ENCODE assay signal across 8 cellular contexts in genomic region chr19:38336638-38337359, GRCh38. TPM values are rescaled to one million over a fixed set of nuclear protein-coding genes. Genes with fewer than 3 reads are reported as not detected.
DNase-seq lines count a peak whose midpoint lies in the region; ATAC-seq and TF ChIP-seq lines count a peak whose summit lies in the region.

No MANE protein-coding gene starts in this region.

- peak; percentile 92 for DNase-seq in ACHN
- peak; percentile 100 for DNase-seq in NCI-H2227 (lab: John Stamatoyannopoulos, UW; ENCODE audit: unreplicated experiment)
- peak; percentile 97 for DNase-seq in WERI-Rb-1
- peak; percentile 94 for DNase-seq in mammary epithelial cell
- DNase-seq in immature natural killer cell, result peak; percentile 94 to 96 (median 96)
- DNase-seq in smooth muscle cell (lab: John Stamatoyannopoulos, UW; ENCODE audit: unreplicated experiment), result peak; percentile 64

- H3K9me3 ChIP-seq in WERI-Rb-1 (ENCODE audit: severe bottlenecking) (no peaks in the 10 kb centered on the region), mammary epithelial cell (replicated peaks; ENCODE audit: insufficient read depth, low read length) (no peaks in the 10 kb centered on the region), smooth muscle cell (replicated peaks; ENCODE audit: low read depth) (no peaks in the 10 kb centered on the region)

- intact Hi-C loops in mammary epithelial cell (cut with micrococcal nuclease), result loop anchor here (1.0 to 10.0 kb wide), 3 partner anchors 26 to 342 kb away; partner anchors contain the start of gene PSMD8

- H4K20me1 ChIP-seq in mammary epithelial cell (ENCODE audit: insufficient read depth, low read length), result no peaks in the 10 kb centered on the region
- no peaks in the 10 kb centered on the region for H4K20me1 ChIP-seq in smooth muscle cell (ENCODE audit: low read depth)

- dilution Hi-C loops in mammary epithelial cell (cut with HindIII; ENCODE audit: low sequenced_read_pairs), result loop anchor here (5.0 kb wide), 1 partner anchor 76 kb away; no protein-coding TSS in a partner anchor

- H3K27ac ChIP-seq in WERI-Rb-1, result peak overlapping the region; percentile 74
- H3K27ac ChIP-seq in mammary epithelial cell (ENCODE audit: insufficient read depth, low read depth, low read length), result peak overlapping the region; percentile 75
- peak overlapping the region; percentile 54 for H3K27ac ChIP-seq in smooth muscle cell (ENCODE audit: low read depth)

- H3K4me3 ChIP-seq in WERI-Rb-1 (ENCODE audit: low read depth, low read length), result peak overlapping the region; percentile 73
- H3K4me3 ChIP-seq in mammary epithelial cell (replicated peaks in 1 of 3; ENCODE audit: insufficient read depth in 1 of 3, low read depth in 2 of 3, low read length in 3 of 3), result peak overlapping the region; percentile 66 to 74 (median 69)
- peak overlapping the region; percentile 86 for H3K4me3 ChIP-seq in smooth muscle cell

- H3F3A ChIP-seq in smooth muscle cell (ENCODE audit: low read depth), result no peaks in the 10 kb centered on the region

- H3K36me3 ChIP-seq in WERI-Rb-1 (peaks cover 3% of the 10 kb centered on the region), mammary epithelial cell (ENCODE audit: insufficient read depth, low read length) (no peaks in the 10 kb centered on the region), smooth muscle cell (ENCODE audit: low read depth) (no peaks in the 10 kb centered on the region)

- peak overlapping the region; percentile 97 for H3K4me2 ChIP-seq in mammary epithelial cell (ENCODE audit: insufficient read depth, low read depth, low read length)
- peak overlapping the region; percentile 96 for H3K4me2 ChIP-seq in smooth muscle cell

- H3K27ac Mint-ChIP-seq in immature natural killer cell, result peak overlapping the region; percentile 95 to 99 (median 98)

- in situ Hi-C loops in ACHN (cut with HindIII; ENCODE audit: low pct_ligation_motif_present, low pct_unique_long_range_greater_than_20kb, low sequenced_read_pairs) (no loop called here), mammary epithelial cell (cut with MboI; ENCODE audit: low sequenced_read_pairs in 2 of 2) (loop anchor here in 1 of 2 donors (10.0 to 25.0 kb wide), 2 partner anchors 199 to 432 kb away; partner anchors contain the start of genes SIPA1L3 and WDR87)

- ATAC-seq in GM18873 (IDR thresholded peaks at IDR 0.05; ENCODE audit: low FRiP score, unreplicated experiment) (peak; percentile 26), HG03135 (IDR thresholded peaks at IDR 0.05; ENCODE audit: unreplicated experiment) (peak; percentile 54)

- peaks cover 15 to 19% of the 10 kb centered on the region in 2 donors for H3K4me1 Mint-ChIP-seq in immature natural killer cell

- H3K4me1 ChIP-seq in mammary epithelial cell (ENCODE audit: insufficient read depth, low read length) (peaks cover 15% of the 10 kb centered on the region), smooth muscle cell (ENCODE audit: low read depth) (peaks cover 10% of the 10 kb centered on the region)

- H3K9ac ChIP-seq in mammary epithelial cell (ENCODE audit: insufficient read depth, low read length) (peak overlapping the region; percentile 92), smooth muscle cell (ENCODE audit: low read depth) (no peak overlapping the region)

- peaks cover 2 to 5% (median 3%) of the 10 kb centered on the region in 3 donors for H3K27me3 Mint-ChIP-seq in immature natural killer cell (ENCODE audit: low read depth in 3 of 3)

- H3K79me2 ChIP-seq in mammary epithelial cell (ENCODE audit: insufficient read depth, low read length), result no peaks in the 10 kb centered on the region
- no peaks in the 10 kb centered on the region for H3K79me2 ChIP-seq in smooth muscle cell (ENCODE audit: low read depth)

- peak overlapping the region; percentile 90 to 97 (median 96) for H3K4me3 Mint-ChIP-seq in immature natural killer cell

- CTCF ChIA-PET in mammary epithelial cell (lab: Charles Lee; ENCODE audit: low non-redundant PET), result no interaction called here

- TF ChIP-seq CTCF in WERI-Rb-1 (IDR thresholded peaks at IDR 0.05; ENCODE audit: low read depth, low read length) (no peak), mammary epithelial cell (conservative IDR thresholded peaks at IDR 0.05 in 1 of 2, IDR thresholded peaks at IDR 0.05 in 1 of 2; ENCODE audit: extremely low read depth in 1 of 2, insufficient read depth in 1 of 2, low read depth in 1 of 2, low read length in 2 of 2) (no peak), smooth muscle cell (IDR thresholded peaks at IDR 0.05; ENCODE audit: borderline replicate concordance, insufficient read depth, poor library complexity, severe bottlenecking) (no peak)

- 2% methylated on average over 26 of the region's 41 CpGs for WGBS in mammary epithelial cell (ENCODE audit: low coverage, missing lambda C conversion rate)
- 5% methylated on average over 26 of the region's 41 CpGs for WGBS in smooth muscle cell (ENCODE audit: low lambda C conversion rate)

- no TSS peak for BruUV-seq in mammary epithelial cell (replicated peaks; lab: Mats Ljungman, UMichigan)

- peaks cover 0 to 3% (median 0%) of the 10 kb centered on the region in 3 donors for H3K36me3 Mint-ChIP-seq in immature natural killer cell

- peak overlapping the region; percentile 95 for H2AFZ ChIP-seq in mammary epithelial cell (ENCODE audit: low read depth, low read length)
- peak overlapping the region; percentile 85 for H2AFZ ChIP-seq in smooth muscle cell (ENCODE audit: low read depth)

- H3K9me3 Mint-ChIP-seq in immature natural killer cell, result no peaks in the 10 kb centered on the region

- H3K27me3 ChIP-seq in WERI-Rb-1 (ENCODE audit: insufficient read depth, low read depth, severe bottlenecking) (no peaks in the 10 kb centered on the region), mammary epithelial cell (ENCODE audit: insufficient read depth, low read length) (no peaks in the 10 kb centered on the region), smooth muscle cell (ENCODE audit: low read depth) (no peaks in the 10 kb centered on the region)

RNA-seq across cellular contexts. Expression of gene CATSPERG, which starts 1.2 kb away (rescaled TPM):
- 1 to 10 TPM in 1 of 2 donors, under 1 TPM in 1; 0.83 to 2.8 TPM for total RNA-seq in mammary epithelial cell
- polyA plus RNA-seq in mammary epithelial cell, result 0.96 TPM
- not detected for polyA minus RNA-seq in mammary epithelial cell
- 10 to 100 TPM in 2 of 3 donors, 1 to 10 TPM in 1; 5.3 to 14.0 (median 11.6) TPM for polyA plus RNA-seq in immature natural killer cell
- total RNA-seq in smooth muscle cell, result 0.94 TPM in 1 of 2 replicates, not detected in the other
- polyA plus RNA-seq in smooth muscle cell, result 0.32 and 0.98 TPM in 2 replicates

RNA-seq across cellular contexts. Expression of gene KCNK6, which starts 17.2 kb away (rescaled TPM):
- total RNA-seq in mammary epithelial cell, result 10 to 100 TPM; 14.2 to 46.6 TPM
- polyA plus RNA-seq in mammary epithelial cell, result 17.8 TPM
- 3.0 TPM for polyA minus RNA-seq in mammary epithelial cell
- 1 to 10 TPM in 2 of 3 donors, under 1 TPM in 1; 0.93 to 1.2 (median 1.0) TPM for polyA plus RNA-seq in immature natural killer cell
- total RNA-seq in smooth muscle cell, result 6.5 and 7.2 TPM in 2 replicates
- polyA plus RNA-seq in smooth muscle cell, result 12.6 and 13.4 TPM in 2 replicates

RNA-seq across cellular contexts. Expression of gene YIF1B, which starts 21.1 kb away (rescaled TPM):
- total RNA-seq in mammary epithelial cell, result 10 to 100 TPM; 43.8 to 74.7 TPM
- polyA plus RNA-seq in mammary epithelial cell, result 44.8 TPM
- polyA minus RNA-seq in mammary epithelial cell, result 20.7 TPM
- polyA plus RNA-seq in immature natural killer cell, result 10 to 100 TPM; 47.7 to 82.5 (median 54.9) TPM
- total RNA-seq in smooth muscle cell, result 80.1 and 87.5 TPM in 2 replicates
- 185 and 216 TPM in 2 replicates for polyA plus RNA-seq in smooth muscle cell

RNA-seq across cellular contexts. Expression of gene C19orf33, which starts 32.7 kb away (rescaled TPM):
- total RNA-seq in mammary epithelial cell (100 to 1,000 TPM in 1 of 2 donors, 10 to 100 TPM in 1; 39.7 to 162 TPM), smooth muscle cell (97.5 and 136 TPM in 2 replicates)
- polyA plus RNA-seq in mammary epithelial cell (445 TPM), immature natural killer cell (1 to 10 TPM in 1 of 3 donors, not detected in 2; 2.8 TPM), smooth muscle cell (22.1 and 96.5 TPM in 2 replicates)
- 5.5 TPM for polyA minus RNA-seq in mammary epithelial cell

RNA-seq across cellular contexts. Expression of gene PSMD8, which starts 37.6 kb away (rescaled TPM):
- 100 to 1,000 TPM; 247 to 401 TPM for total RNA-seq in mammary epithelial cell
- polyA plus RNA-seq in mammary epithelial cell, result 458 TPM
- 202 TPM for polyA minus RNA-seq in mammary epithelial cell
- polyA plus RNA-seq in immature natural killer cell, result 100 to 1,000 TPM; 210 to 298 (median 236) TPM
- 279 and 377 TPM in 2 replicates for total RNA-seq in smooth muscle cell
- 387 and 404 TPM in 2 replicates for polyA plus RNA-seq in smooth muscle cell

Comparison
In these comparisons a context has a peak if more than half of its experiments do, and no peak if none do; other contexts are left out.
1. Peak in every context shown above with its lines: DNase-seq, ATAC-seq, H3K4me3 ChIP-seq and H3K27ac ChIP-seq.